Comparison of ENCODE assay signal across 9 cellular contexts in genomic region chr14:95318870-95319311, GRCh38. TPM values are rescaled to one million over a fixed set of nuclear protein-coding genes. Genes with fewer than 3 reads are reported as not detected.
DNase-seq lines count a peak whose midpoint lies in the region; ATAC-seq and TF ChIP-seq lines count a peak whose summit lies in the region.
"Had no signal": no experiment of that assay in that cellular context is flagged by ENCODE, and none has a peak within 500 bp of the region (broad histone marks: within the 10 kb centered on the region; RNA-seq: fewer than 3 reads in every experiment).

No MANE protein-coding gene starts in this region.

- H3K9me3 ChIP-seq in SK-N-MC (ENCODE audit: low read depth, low read length): no peaks in the 10 kb centered on the region
- no peaks in the 10 kb centered on the region for H3K9me3 ChIP-seq in psoas muscle

- TF ChIP-seq CTCF in GM12865 (IDR thresholded peaks at IDR 0.05; ENCODE audit: insufficient read depth, low read depth, low read length, missing control alignments) (no peak), fibroblast of mammary gland (conservative IDR thresholded peaks at IDR 0.05; ENCODE audit: control insufficient read depth, insufficient read depth, low read depth, low read length) (no peak), psoas muscle (IDR thresholded peaks at IDR 0.05) (no peak)

- H3K9ac ChIP-seq in SK-N-MC (ENCODE audit: insufficient read length): peak overlapping the region; percentile 74

- intact Hi-C loops in psoas muscle (cut with DNase I): no loop called here

- DNase-seq in GM12865 (ENCODE audit: low read depth) (no peak), SK-N-MC (ENCODE audit: low read depth, low spot score) (no peak), fibroblast of mammary gland (ENCODE audit: low read depth) (no peak), psoas muscle (no peak), NCI-H345 (lab: John Stamatoyannopoulos, UW) (no peak), NOMO-1 treated with dmso at 0.1 percent for 144 hours (lab: John Stamatoyannopoulos, UW; ENCODE audit: unreplicated experiment) (no peak), cerebellar cortex (ENCODE audit: low spot score) (no peak)
- DNase-seq: cerebellar nuclear complex had no signal

- H3K36me3 ChIP-seq in SK-N-MC (ENCODE audit: insufficient read depth, low read length): no peaks in the 10 kb centered on the region
- no peaks in the 10 kb centered on the region for H3K36me3 ChIP-seq in psoas muscle (ENCODE audit: insufficient read depth in 1 of 2, low read depth in 1 of 2)

- H3K27ac ChIP-seq in SK-N-MC: no peak overlapping the region
- no peak overlapping the region for H3K27ac ChIP-seq in psoas muscle

- H3K4me1 ChIP-seq in psoas muscle: peaks cover 6% of the 10 kb centered on the region

- WGBS in psoas muscle, 3 donors: 31 to 46% (median 34%) methylated on average over 11 to 15 of the region's 15 CpGs

- peak overlapping the region; percentile 66 for H3K4me3 ChIP-seq in GM12865 (ENCODE audit: low read depth, low read length)
- H3K4me3 ChIP-seq in SK-N-MC: peak overlapping the region; percentile 93
- peak overlapping the region; percentile 63 for H3K4me3 ChIP-seq in fibroblast of mammary gland (ENCODE audit: control insufficient read depth, low read depth, low read length)
- peak overlapping the region; percentile 83 for H3K4me3 ChIP-seq in psoas muscle

- ATAC-seq in psoas muscle (no peak), HG02885 (IDR thresholded peaks at IDR 0.05; ENCODE audit: poor library complexity, unreplicated experiment) (no peak)

- H3K27me3 ChIP-seq in psoas muscle (ENCODE audit: insufficient read depth in 3 of 3, low read length in 2 of 3): peaks cover 0 to 3% (median 0%) of the 10 kb centered on the region in 3 donors

RNA-seq across cellular contexts. Expression of gene CLMN, which starts 0.8 kb away (rescaled TPM):
- 1 to 10 TPM; 3.9 to 9.6 (median 6.3) TPM for total RNA-seq in psoas muscle
- 1 to 10 TPM; 1.7 to 2.5 (median 2.1) TPM for polyA plus RNA-seq in psoas muscle
